Comparison of ENCODE assay signal across 20 cellular contexts in the genomic region with DNA sequence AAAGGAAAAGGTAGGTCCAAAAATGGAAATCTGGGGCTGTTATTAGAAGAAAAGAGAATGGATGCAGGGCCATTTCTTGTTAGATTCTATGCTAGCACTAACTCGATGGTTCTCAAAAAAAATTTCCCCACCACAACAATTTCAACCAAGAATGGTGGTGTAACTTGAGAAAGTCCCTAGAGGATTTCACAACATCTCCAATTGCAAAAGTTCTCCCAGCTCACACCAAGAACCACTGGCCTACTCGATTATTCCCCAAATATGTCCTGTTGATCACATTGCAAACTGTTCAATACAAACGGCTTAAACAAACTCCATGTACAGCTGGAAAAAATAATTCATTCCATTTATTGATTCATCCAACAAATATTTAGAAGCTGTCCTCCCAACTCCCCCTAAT. TPM values are rescaled to one million over a fixed set of nuclear protein-coding genes. Genes with fewer than 3 reads are reported as not detected.
DNase-seq lines count a peak whose midpoint lies in the region; ATAC-seq and TF ChIP-seq lines count a peak whose summit lies in the region.
"Had no signal": no experiment of that assay in that cellular context is flagged by ENCODE, and none has a peak within 500 bp of the region (broad histone marks: within the 10 kb centered on the region; RNA-seq: fewer than 3 reads in every experiment).

No MANE protein-coding gene starts in this region.

- no peak for TF ChIP-seq CTCF in VCaP (conservative IDR thresholded peaks at IDR 0.05)
- no peak for TF ChIP-seq CTCF in left lung (IDR thresholded peaks at IDR 0.05)

- no peaks in the 10 kb centered on the region for H3K9me3 ChIP-seq in left lung
- H3K9me3 ChIP-seq: Caco-2 had no signal

- peak; percentile 45 for DNase-seq in SKM-1 treated with dmso at 0.1 percent for 144 hours (lab: John Stamatoyannopoulos, UW; ENCODE audit: unreplicated experiment)
- no peak for DNase-seq in SKM-1 (lab: John Stamatoyannopoulos, UW; ENCODE audit: unreplicated experiment)
- DNase-seq in left lung = no peak
- DNase-seq in stromal cell of bone marrow (ENCODE audit: low read depth) = peak; percentile 58
- no peak for DNase-seq in NCI-H446 (lab: John Stamatoyannopoulos, UW)
- DNase-seq: activated B cell treated with CpG ODN at 0.5 μM for 24 hours; Caco-2; caudate nucleus; head of caudate nucleus; kidney; naive thymus-derived CD4-positive, alpha-beta T cell; NCI-H1105 treated with DMSO at 0.1 percent for 48 hours; NCI-H446 treated with DMSO at 0.1 percent for 48 hours; PC-3; stimulated activated CD4-positive, alpha-beta T cell treated with anti-CD3 and anti-CD28 coated beads, Interleukin-4, amount 100 ng/mL, for 1 hour had no signal

- no peaks in the 10 kb centered on the region for H3K27me3 ChIP-seq in left lung

- intact Hi-C loops in left lung (cut with DNase I) = no loop called here

- H3K4me1 ChIP-seq in left lung = peaks cover 5 to 49% of the 10 kb centered on the region in 2 donors

- H3K36me3 ChIP-seq in left lung = no peaks in the 10 kb centered on the region

- H3K27ac ChIP-seq in VCaP (peak overlapping the region; percentile 69), left lung (peak overlapping the region; percentile 42 to 69)

- ATAC-seq in left lung (peak; percentile 21), HG03354 (IDR thresholded peaks at IDR 0.05; ENCODE audit: poor library complexity, severe bottlenecking, unreplicated experiment) (no peak), HG03378 (IDR thresholded peaks at IDR 0.05; ENCODE audit: unreplicated experiment) (no peak)
- ATAC-seq: activated naive CD4-positive, alpha-beta T cell treated with anti-CD3 and anti-CD28 coated beads, Interleukin-2, amount 50 U/mL, for 72 hours; naive thymus-derived CD4-positive, alpha-beta T cell; PC-3 had no signal

- no peak overlapping the region for H3K4me3 ChIP-seq in left lung

RNA-seq across cellular contexts. Expression of gene TMEM176B, which starts 19.1 kb away (rescaled TPM):
- total RNA-seq in left lung = 10 to 100 TPM; 45.2 to 57.2 TPM
- total RNA-seq: A172; activated naive CD4-positive, alpha-beta T cell treated with anti-CD3 and anti-CD28 coated beads, Interleukin-2, amount 50 U/mL, for 72 hours; PC-3 had no signal

RNA-seq across cellular contexts. Expression of gene TMEM176A, which starts 19.6 kb away (rescaled TPM):
- 10 to 100 TPM; 44.7 to 48.8 TPM for total RNA-seq in left lung
- total RNA-seq: A172; activated B cell treated with CpG ODN at 0.5 μM for 24 hours; activated naive CD4-positive, alpha-beta T cell treated with anti-CD3 and anti-CD28 coated beads, Interleukin-2, amount 50 U/mL, for 72 hours; PC-3 had no signal

RNA-seq across cellular contexts. Expression of gene GIMAP5, which starts 43.8 kb away (rescaled TPM):
- 10 to 100 TPM in 1 of 2 donors, 1 to 10 TPM in 1; 9.8 to 37.8 TPM for total RNA-seq in left lung
- total RNA-seq: A172, Caco-2, PC-3 had no signal

Comparison
In these comparisons a context has a peak if more than half of its experiments do, and no peak if none do; other contexts are left out.
1. DNase-seq: peak in SKM-1 treated with dmso at 0.1 percent for 144 hours (single experiment) and stromal cell of bone marrow (single experiment); none in SKM-1 (single experiment), left lung (0 of 2) and NCI-H446 (0 of 2).